8 cellular contexts compared by ENCODE assay signal in genomic region chr11:575324-575995, GRCh38. TPM values are rescaled to one million over a fixed set of nuclear protein-coding genes. Genes with fewer than 3 reads are reported as not detected.
DNase-seq lines count a peak whose midpoint lies in the region; ATAC-seq and TF ChIP-seq lines count a peak whose summit lies in the region.

No MANE protein-coding gene starts in this region.

- peak overlapping the region in 1 of 2 donors; percentile 47 for H3K27ac ChIP-seq in ascending aorta
- no peak overlapping the region for H3K27ac ChIP-seq in iPS-20b (ENCODE audit: low read length)

- H3K9ac ChIP-seq in iPS-20b (ENCODE audit: low read depth, low read length) = peak overlapping the region; percentile 51; the same call in 1 of the 2 replicates

- no peaks in the 10 kb centered on the region for H3K9me3 ChIP-seq in ascending aorta
- no peaks in the 10 kb centered on the region for H3K9me3 ChIP-seq in iPS-20b (ENCODE audit: insufficient read depth, low read depth, low read length)

- H3K36me3 ChIP-seq in ascending aorta (no peaks in the 10 kb centered on the region), iPS-20b (ENCODE audit: insufficient read depth, low read depth, low read length) (peaks cover 4% of the 10 kb centered on the region; the same call in 1 of the 2 replicates)

- peaks cover 47% of the 10 kb centered on the region for H3K4me1 Mint-ChIP-seq in stimulated activated effector memory CD8-positive, alpha-beta T cell treated with anti-CD3 and anti-CD28 coated beads, Interleukin-12 subunit alpha, Interleukin-12 subunit beta, amount 100 ng/mL, for 72 hours

- H3K9me3 Mint-ChIP-seq in stimulated activated effector memory CD8-positive, alpha-beta T cell treated with anti-CD3 and anti-CD28 coated beads, Interleukin-12 subunit alpha, Interleukin-12 subunit beta, amount 100 ng/mL, for 72 hours = no peaks in the 10 kb centered on the region

- peak overlapping the region; percentile 99 for H3K27ac Mint-ChIP-seq in stimulated activated effector memory CD8-positive, alpha-beta T cell treated with anti-CD3 and anti-CD28 coated beads, Interleukin-12 subunit alpha, Interleukin-12 subunit beta, amount 100 ng/mL, for 72 hours

- peak; percentile 29 for ATAC-seq in HG02623 (IDR thresholded peaks at IDR 0.05; ENCODE audit: unreplicated experiment)
- ATAC-seq in stimulated activated effector memory CD8-positive, alpha-beta T cell treated with anti-CD3 and anti-CD28 coated beads, Interleukin-12 subunit alpha, Interleukin-12 subunit beta, amount 100 ng/mL, for 72 hours = peak; percentile 49
- no peak for ATAC-seq in HG03469 (IDR thresholded peaks at IDR 0.05; ENCODE audit: unreplicated experiment)

- intact Hi-C loops in ascending aorta (cut with DNase I) = loop anchor here (1.0 to 5.0 kb wide), 2 partner anchors 14 to 338 kb away; partner anchors contain the start of genes PSMD13 and SIRT3

- peaks cover 41% of the 10 kb centered on the region for H3K36me3 Mint-ChIP-seq in stimulated activated effector memory CD8-positive, alpha-beta T cell treated with anti-CD3 and anti-CD28 coated beads, Interleukin-12 subunit alpha, Interleukin-12 subunit beta, amount 100 ng/mL, for 72 hours

- H3K27me3 ChIP-seq in ascending aorta (no peaks in the 10 kb centered on the region), iPS-20b (ENCODE audit: insufficient read depth, low read length) (peaks cover 25% of the 10 kb centered on the region)

- DNase-seq in NCI-H187 (lab: John Stamatoyannopoulos, UW) (peak; percentile 36 to 87), NCI-H187 treated with DMSO at 0.1 percent for 48 hours (lab: John Stamatoyannopoulos, UW) (no peak), NCI-H2081 treated with DMSO at 0.1 percent for 48 hours (lab: John Stamatoyannopoulos, UW) (peak; percentile 57), ascending aorta (ENCODE audit: low spot score in 2 of 2) (no peak)
- DNase-seq in stimulated activated effector memory CD8-positive, alpha-beta T cell treated with anti-CD3 and anti-CD28 coated beads, Interleukin-12 subunit alpha, Interleukin-12 subunit beta, amount 100 ng/mL, for 72 hours (ENCODE audit: low spot score in 2 of 2) = no peak

- peak overlapping the region; percentile 82 for H3K4me3 Mint-ChIP-seq in stimulated activated effector memory CD8-positive, alpha-beta T cell treated with anti-CD3 and anti-CD28 coated beads, Interleukin-12 subunit alpha, Interleukin-12 subunit beta, amount 100 ng/mL, for 72 hours

- H3K4me3 ChIP-seq in ascending aorta (peak overlapping the region; percentile 66 to 91), iPS-20b (ENCODE audit: low read length) (peak overlapping the region; percentile 72)

- peaks cover 11 to 38% of the 10 kb centered on the region in 2 donors for H3K4me1 ChIP-seq in ascending aorta
- H3K4me1 ChIP-seq in iPS-20b (ENCODE audit: insufficient read depth, low read length) = peaks cover 5% of the 10 kb centered on the region

- no peak for TF ChIP-seq CTCF in ascending aorta (IDR thresholded peaks at IDR 0.05)

RNA-seq across cellular contexts. Expression of gene PHRF1, which starts 0.8 kb away (rescaled TPM):
- total RNA-seq in ascending aorta = 25.4 TPM

RNA-seq across cellular contexts. Expression of gene RASSF7, which starts 14.7 kb away (rescaled TPM):
- total RNA-seq in ascending aorta = 3.5 TPM

RNA-seq across cellular contexts. Expression of gene LMNTD2, which starts 14.9 kb away (rescaled TPM):
- 1.1 TPM for total RNA-seq in ascending aorta

RNA-seq across cellular contexts. Expression of gene LRRC56, which starts 38.1 kb away (rescaled TPM):
- not detected for total RNA-seq in ascending aorta

RNA-seq across cellular contexts. Expression of gene HRAS, which starts 40.1 kb away (rescaled TPM):
- 21.6 TPM for total RNA-seq in ascending aorta

Comparison
In these comparisons a context has a peak if more than half of its experiments do, and no peak if none do; other contexts are left out.
1. DNase-seq: peak in NCI-H187 (2 of 2) and NCI-H2081 treated with DMSO at 0.1 percent for 48 hours (single experiment); none in NCI-H187 treated with DMSO at 0.1 percent for 48 hours (single experiment), ascending aorta (0 of 2) and stimulated activated effector memory CD8-positive, alpha-beta T cell treated with anti-CD3 and anti-CD28 coated beads, Interleukin-12 subunit alpha, Interleukin-12 subunit beta, amount 100 ng/mL, for 72 hours (0 of 2).